8 cellular contexts compared by ENCODE assay signal in the genomic region with DNA sequence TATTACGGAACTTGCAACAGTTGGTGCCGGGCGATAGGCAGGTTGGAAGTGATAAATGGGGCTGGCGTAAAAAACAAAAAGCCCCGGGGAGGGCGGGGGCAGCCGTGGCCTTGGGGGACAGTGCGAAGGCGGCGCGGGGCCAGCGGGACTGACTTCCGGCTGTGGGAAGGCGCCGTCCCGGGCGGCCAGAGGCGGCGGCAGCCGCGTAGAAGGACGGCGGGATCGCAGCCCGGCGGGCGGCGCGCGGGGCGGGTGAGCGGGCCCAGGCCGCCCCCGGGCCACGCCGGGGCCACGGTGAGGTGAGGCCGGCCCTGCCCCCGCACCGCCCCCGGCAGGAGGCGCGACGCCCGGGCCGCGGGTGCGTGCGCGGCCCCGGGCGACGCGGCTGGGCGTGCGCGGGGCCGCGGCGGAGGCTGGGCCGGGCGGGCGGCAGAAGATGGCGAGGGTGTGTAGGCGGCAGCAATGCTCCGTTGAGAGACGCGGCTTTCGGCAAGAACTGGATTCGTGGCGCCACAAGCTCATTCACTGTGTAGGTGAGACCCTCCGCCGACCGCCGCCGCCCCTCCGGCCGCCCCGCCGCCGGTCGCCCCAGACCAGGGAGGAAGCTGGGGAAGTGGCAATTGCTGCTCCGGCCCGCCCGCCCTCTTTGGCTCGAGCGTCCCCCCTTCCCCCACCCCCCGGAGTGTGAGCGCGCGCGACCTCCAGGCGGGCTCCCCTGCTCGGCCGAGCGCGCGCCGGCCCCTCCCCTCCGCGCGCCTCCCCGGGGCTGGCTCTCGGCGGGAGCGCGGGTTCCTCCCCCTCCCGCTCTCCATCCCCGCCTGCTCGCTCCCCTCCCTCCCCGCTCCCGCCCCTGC. TPM values are rescaled to one million over a fixed set of nuclear protein-coding genes. Genes with fewer than 3 reads are reported as not detected.
A peak's percentile ranks its signal among the peaks of the same experiment; 100 is the strongest.
DNase-seq lines count a peak whose midpoint lies in the region; ATAC-seq lines count a peak whose summit lies in the region.

A gene (plus strand): TSS at position 432 of the 854 bp plus-strand sequence. CDS start 116,760 bp downstream, outside the sequence.

- no peaks in the 10 kb centered on the region for H3K27me3 ChIP-seq in mononuclear cell (ENCODE audit: insufficient read depth, low read length)

- peak within 1 kb of the TSS; percentile 62 for H3K4me3 ChIP-seq in mononuclear cell (ENCODE audit: low read length)

- peak; percentile 27 for ATAC-seq in GM19468 (IDR thresholded peaks at IDR 0.05; ENCODE audit: extremely low read depth, unreplicated experiment)

- H3K9me3 ChIP-seq in mononuclear cell (ENCODE audit: low read depth, low read length) = no peaks in the 10 kb centered on the region

- peaks cover 43% of the 10 kb centered on the region for H3K4me1 ChIP-seq in mononuclear cell (ENCODE audit: insufficient read depth, low read length)

- DNase-seq in COLO829 (ENCODE audit: low spot score) = peak; percentile 65
- DNase-seq in HT1080 (ENCODE audit: low read depth) = peak; percentile 75
- peak; percentile 97 for DNase-seq in OCI-M1 (lab: John Stamatoyannopoulos, UW)
- peak; percentile 71 for DNase-seq in activated T-cell treated with anti-CD3 and anti-CD28 coated beads for 1 hour (ENCODE audit: low read depth)
- DNase-seq in epidermal melanocyte (ENCODE audit: insufficient read length, low spot score) = peak; percentile 89
- peak; percentile 67 to 79 for DNase-seq in stimulated activated CD8-positive, alpha-beta memory T cell treated with anti-CD3 and anti-CD28 coated beads, Interleukin-2, amount 100 ng/mL, for 48 hours (ENCODE audit: low read depth in 2 of 2)

RNA-seq across cellular contexts. Expression of the gene that starts here (rescaled TPM):
- total RNA-seq in HT1080 (2014; rRNA removed; shearing (Covaris generic)) = 10.6 and 12.8 TPM in 2 replicates
- 6.4 and 9.1 TPM in 2 replicates for polyA plus RNA-seq in HT1080 (2015; cell fraction: cytosol; rRNA removed)
- polyA plus RNA-seq in HT1080 (2015; cell fraction: nucleus; rRNA removed) = 14.1 and 14.7 TPM in 2 replicates
- 87.7 TPM for total RNA-seq in mononuclear cell

Comparison
In these comparisons a context has a peak if more than half of its experiments do, and no peak if none do; other contexts are left out.
1. Peak in every context shown above with its lines: DNase-seq, ATAC-seq and H3K4me3 ChIP-seq.